Comparison of ENCODE assay signal across 1 cellular context in genomic region chr1:8858112-8858668, GRCh38.
TF ChIP-seq lines count a peak whose summit lies in the region.

No MANE protein-coding gene starts in this region.

TF ChIP-seq in SK-N-SH treated with all-trans-retinoic acid at 6 μM for 48 hours, 23 proteins besides CTCF, POLR2A, EP300 and RAD21 (continued from another document):
- TF ChIP-seq PPARA (CRISPR knock-in tag; IDR thresholded peaks at IDR 0.05; ENCODE audit: borderline replicate concordance) (no peak), OSR1 (CRISPR knock-in tag; IDR thresholded peaks at IDR 0.05) (no peak), ZNF565 (CRISPR knock-in tag; conservative IDR thresholded peaks at IDR 0.05; ENCODE audit: low read depth) (no peak), ZC3H10 (CRISPR knock-in tag; IDR thresholded peaks at IDR 0.05) (peak; percentile 77; the same call in 1 of the 2 replicates), PATZ1 (CRISPR knock-in tag; IDR thresholded peaks at IDR 0.05; ENCODE audit: borderline replicate concordance) (no peak; the same call in 1 of the 2 replicates), TOX (CRISPR knock-in tag; IDR thresholded peaks at IDR 0.05; ENCODE audit: borderline replicate concordance) (peak; percentile 77)
